In the genomic region with DNA sequence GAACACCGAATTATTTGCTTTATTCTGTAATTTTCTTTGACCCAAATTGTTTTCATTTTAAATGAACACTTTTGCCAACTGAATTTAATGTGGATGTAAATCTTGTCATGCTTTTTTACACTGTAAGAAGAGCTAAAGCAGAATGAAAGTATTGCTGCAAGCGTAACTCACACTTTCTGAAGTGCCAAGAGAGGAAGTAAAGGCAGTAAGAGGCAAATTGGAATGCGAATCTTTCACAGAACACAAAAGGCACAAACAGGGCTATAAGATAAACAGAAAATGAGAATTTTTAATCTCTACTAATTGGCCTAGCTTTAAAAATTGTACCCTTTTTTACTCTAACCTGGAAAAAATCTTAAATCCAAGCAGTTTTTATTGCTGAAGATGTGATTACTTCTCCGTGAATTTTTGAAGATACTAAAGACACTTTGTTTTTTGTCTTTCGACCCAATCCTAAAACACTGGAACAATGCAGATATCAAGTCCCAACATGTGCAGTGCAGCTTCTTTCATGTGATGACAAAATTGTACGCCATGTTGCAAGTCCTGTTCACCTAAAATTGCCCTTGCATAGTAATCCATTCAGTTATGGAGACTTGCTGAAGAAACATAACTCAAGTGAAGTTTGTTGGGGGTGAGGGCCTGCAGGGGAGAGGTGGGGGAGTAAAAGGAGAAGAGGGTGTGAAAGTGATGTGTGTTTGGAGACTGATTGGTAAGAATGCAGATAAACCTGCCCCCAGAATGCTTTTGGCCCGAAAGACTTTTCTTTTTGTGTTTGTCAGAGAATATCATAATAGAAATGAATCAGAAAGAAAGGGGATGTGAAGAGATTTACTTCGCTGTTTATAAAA, we compare ENCODE assay signal across 1 cellular context.
TF ChIP-seq lines count a peak whose summit lies in the region.

No MANE protein-coding gene starts in this region.

TF ChIP-seq in H1, 55 proteins besides CTCF, POLR2A, EP300 and RAD21 (continued from another document):
- no peak for TF ChIP-seq ZNF274 (IDR thresholded peaks at IDR 0.05; ENCODE audit: borderline replicate concordance, extremely low read depth, low read length)
- TF ChIP-seq BRCA1 (IDR thresholded peaks at IDR 0.05; ENCODE audit: low read depth, low read length): no peak
- TF ChIP-seq HDAC6 (IDR thresholded peaks at IDR 0.05; ENCODE audit: low read depth, low read length): no peak
- TF ChIP-seq BCL11A (IDR thresholded peaks at IDR 0.05; ENCODE audit: low read depth in 2 of 2, low read length in 2 of 2): no peak
- no peak for TF ChIP-seq SAP30 (IDR thresholded peaks at IDR 0.05; ENCODE audit: insufficient read depth, insufficient replicate concordance, low read length)
- no peak for TF ChIP-seq SP2 (IDR thresholded peaks at IDR 0.05; ENCODE audit: low read length)
- TF ChIP-seq JUN (IDR thresholded peaks at IDR 0.05; ENCODE audit: low read depth, low read length): no peak
- no peak for TF ChIP-seq RNF2 (IDR thresholded peaks at IDR 0.05; ENCODE audit: borderline replicate concordance, low read depth, low read length, missing control alignments, poor library complexity, severe bottlenecking)
- TF ChIP-seq CBX5 (IDR thresholded peaks at IDR 0.05; ENCODE audit: low read depth, low read length): no peak
- no peak for TF ChIP-seq CREB1 (IDR thresholded peaks at IDR 0.05)
- TF ChIP-seq, protein P1, sequence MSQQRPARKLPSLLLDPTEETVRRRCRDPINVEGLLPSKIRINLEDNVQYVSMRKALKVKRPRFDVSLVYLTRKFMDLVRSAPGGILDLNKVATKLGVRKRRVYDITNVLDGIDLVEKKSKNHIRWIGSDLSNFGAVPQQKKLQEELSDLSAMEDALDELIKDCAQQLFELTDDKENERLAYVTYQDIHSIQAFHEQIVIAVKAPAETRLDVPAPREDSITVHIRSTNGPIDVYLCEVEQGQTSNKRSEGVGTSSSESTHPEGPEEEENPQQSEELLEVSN (IDR thresholded peaks at IDR 0.05): no peak
- TF ChIP-seq YY1 (IDR thresholded peaks at IDR 0.05; ENCODE audit: low read depth, low read length): no peak
- TF ChIP-seq MAFK (IDR thresholded peaks at IDR 0.05; ENCODE audit: low read depth, low read length): no peak
- TF ChIP-seq CTBP2 (IDR thresholded peaks at IDR 0.05; ENCODE audit: borderline replicate concordance, insufficient read depth, insufficient read length, low read length): no peak
- TF ChIP-seq TCF12 (IDR thresholded peaks at IDR 0.05; ENCODE audit: low read depth, low read length): no peak
- TF ChIP-seq SRF (IDR thresholded peaks at IDR 0.05; ENCODE audit: low read depth, low read length): no peak
- no peak for TF ChIP-seq PHF8 (conservative IDR thresholded peaks at IDR 0.05; ENCODE audit: low read depth, low read length)
- TF ChIP-seq RXRA (IDR thresholded peaks at IDR 0.05; ENCODE audit: insufficient read depth, low read depth, low read length): no peak
- TF ChIP-seq EGR1 (IDR thresholded peaks at IDR 0.05; ENCODE audit: borderline replicate concordance, low read depth, low read length): no peak
